In genomic region chrX:72683631-72684030, GRCh38 we compare ENCODE assay signal across 28 cellular contexts.
"Had no signal": no experiment of that assay in that cellular context is flagged by ENCODE, and none has a peak within 500 bp of the region (broad histone marks: within the 10 kb centered on the region; RNA-seq: fewer than 3 reads in every experiment).

No MANE protein-coding gene starts in this region.

- ATAC-seq: natural killer cell; psoas muscle; right cardiac atrium; right lobe of liver; stimulated activated effector memory CD8-positive, alpha-beta T cell treated with anti-CD3 and anti-CD28 coated beads, Interleukin-12 subunit alpha, Interleukin-12 subunit beta, amount 100 ng/mL, for 72 hours; stimulated activated naive B cell treated with anti-CD40 and anti-IgM and Interleukin-4, amounts not matched to agents 10 μg/mL and 1 μg/mL and 100 μg/mL, for 72 hours had no signal

- H3K4me1 ChIP-seq: neural progenitor cell, psoas muscle, right lobe of liver, sigmoid colon, stomach, tibial nerve, upper lobe of left lung, vagina had no signal

- H3K36me3 ChIP-seq: neural progenitor cell, right lobe of liver, sigmoid colon, stomach, thoracic aorta, thyroid gland, tibial nerve, upper lobe of left lung, vagina had no signal

- H3K27me3 Mint-ChIP-seq: progenitor cell of endocrine pancreas; stimulated activated naive CD8-positive, alpha-beta T cell treated with anti-CD3 and anti-CD28 coated beads, Interleukin-15, Interleukin-2, amounts not matched to agents 100 ng/mL and 50 ng/mL, for 24 hours had no signal

- H3K27me3 ChIP-seq: neural progenitor cell, right lobe of liver, sigmoid colon, stomach, thyroid gland, tibial nerve, upper lobe of left lung, vagina had no signal

- H3K4me3 Mint-ChIP-seq: natural killer cell; nephron; neural progenitor cell; stimulated activated effector memory CD8-positive, alpha-beta T cell treated with anti-CD3 and anti-CD28 coated beads, Interleukin-12 subunit alpha, Interleukin-12 subunit beta, amount 100 ng/mL, for 72 hours; stimulated activated naive B cell treated with anti-CD40 and anti-IgM and Interleukin-4, amounts not matched to agents 10 μg/mL and 1 μg/mL and 100 μg/mL, for 72 hours; stimulated activated naive CD8-positive, alpha-beta T cell treated with anti-CD3 and anti-CD28 coated beads, Interleukin-15, Interleukin-2, amounts not matched to agents 100 ng/mL and 50 ng/mL, for 24 hours had no signal

- FAIRE-seq: small intestine, urothelium cell line had no signal

- H3K4me1 Mint-ChIP-seq: natural killer cell; nephron; neural progenitor cell; stimulated activated effector memory CD8-positive, alpha-beta T cell treated with anti-CD3 and anti-CD28 coated beads, Interleukin-12 subunit alpha, Interleukin-12 subunit beta, amount 100 ng/mL, for 72 hours; stimulated activated naive B cell treated with anti-CD40 and anti-IgM and Interleukin-4, amounts not matched to agents 10 μg/mL and 1 μg/mL and 100 μg/mL, for 72 hours had no signal

- H3K9me3 Mint-ChIP-seq: natural killer cell; stimulated activated effector memory CD8-positive, alpha-beta T cell treated with anti-CD3 and anti-CD28 coated beads, Interleukin-12 subunit alpha, Interleukin-12 subunit beta, amount 100 ng/mL, for 72 hours; stimulated activated naive CD8-positive, alpha-beta T cell treated with anti-CD3 and anti-CD28 coated beads, Interleukin-15, Interleukin-2, amounts not matched to agents 100 ng/mL and 50 ng/mL, for 24 hours had no signal

- H2AFZ ChIP-seq: neural progenitor cell, parathyroid adenoma had no signal

- H3K4me2 ChIP-seq: neural progenitor cell had no signal

- H3K36me3 Mint-ChIP-seq: natural killer cell; stimulated activated effector memory CD8-positive, alpha-beta T cell treated with anti-CD3 and anti-CD28 coated beads, Interleukin-12 subunit alpha, Interleukin-12 subunit beta, amount 100 ng/mL, for 72 hours had no signal

- H3K9ac ChIP-seq: neural progenitor cell, parathyroid adenoma had no signal

- H3K27ac ChIP-seq: neural progenitor cell, parathyroid adenoma, psoas muscle, right lobe of liver, sigmoid colon, stomach, thoracic aorta, thyroid gland, tibial nerve, upper lobe of left lung, vagina had no signal

- H3K27ac Mint-ChIP-seq: natural killer cell; nephron; neural progenitor cell; stimulated activated effector memory CD8-positive, alpha-beta T cell treated with anti-CD3 and anti-CD28 coated beads, Interleukin-12 subunit alpha, Interleukin-12 subunit beta, amount 100 ng/mL, for 72 hours; stimulated activated naive B cell treated with anti-CD40 and anti-IgM and Interleukin-4, amounts not matched to agents 10 μg/mL and 1 μg/mL and 100 μg/mL, for 72 hours; stimulated activated naive CD8-positive, alpha-beta T cell treated with anti-CD3 and anti-CD28 coated beads, Interleukin-15, Interleukin-2, amounts not matched to agents 100 ng/mL and 50 ng/mL, for 24 hours had no signal

- H3K79me2 ChIP-seq: parathyroid adenoma had no signal

- H3K4me3 ChIP-seq: neural progenitor cell, psoas muscle, right lobe of liver, sigmoid colon, stomach, thoracic aorta, thyroid gland, tibial nerve, upper lobe of left lung, vagina had no signal

- DNase-seq: natural killer cell; occipital lobe; posterior cingulate gyrus; psoas muscle; right cardiac atrium; right lobe of liver; sigmoid colon; small intestine; stimulated activated CD4-positive, alpha-beta T cell treated with anti-CD3 and anti-CD28 coated beads, Interleukin-15, amount 100 ng/mL, for 24 hours; stimulated activated CD4-positive, alpha-beta T cell treated with anti-CD3 and anti-CD28 coated beads, Interleukin-2, amount 100 ng/mL, for 24 hours; stimulated activated CD4-positive, alpha-beta T cell treated with anti-CD3 and anti-CD28 coated beads, Interleukin-2, amount 100 ng/mL, for 48 hours; stimulated activated CD4-positive, alpha-beta T cell treated with anti-CD3 and anti-CD28 coated beads, Interleukin-4, amount 100 ng/mL, for 24 hours; stimulated activated naive B cell treated with anti-CD40 and anti-IgM and Interleukin-4, amounts not matched to agents 10 μg/mL and 1 μg/mL and 100 μg/mL, for 72 hours; stimulated activated naive CD4-positive, alpha-beta T cell treated with Interleukin-2 at 50 U/mL for 16 hours; stomach; thyroid gland; trophoblast cell; upper lobe of left lung had no signal

- H3K9me3 ChIP-seq: psoas muscle, right lobe of liver, sigmoid colon, thoracic aorta, thyroid gland, tibial nerve, upper lobe of left lung, vagina had no signal
